Comparison of ENCODE assay signal across 10 cellular contexts in the genomic region with DNA sequence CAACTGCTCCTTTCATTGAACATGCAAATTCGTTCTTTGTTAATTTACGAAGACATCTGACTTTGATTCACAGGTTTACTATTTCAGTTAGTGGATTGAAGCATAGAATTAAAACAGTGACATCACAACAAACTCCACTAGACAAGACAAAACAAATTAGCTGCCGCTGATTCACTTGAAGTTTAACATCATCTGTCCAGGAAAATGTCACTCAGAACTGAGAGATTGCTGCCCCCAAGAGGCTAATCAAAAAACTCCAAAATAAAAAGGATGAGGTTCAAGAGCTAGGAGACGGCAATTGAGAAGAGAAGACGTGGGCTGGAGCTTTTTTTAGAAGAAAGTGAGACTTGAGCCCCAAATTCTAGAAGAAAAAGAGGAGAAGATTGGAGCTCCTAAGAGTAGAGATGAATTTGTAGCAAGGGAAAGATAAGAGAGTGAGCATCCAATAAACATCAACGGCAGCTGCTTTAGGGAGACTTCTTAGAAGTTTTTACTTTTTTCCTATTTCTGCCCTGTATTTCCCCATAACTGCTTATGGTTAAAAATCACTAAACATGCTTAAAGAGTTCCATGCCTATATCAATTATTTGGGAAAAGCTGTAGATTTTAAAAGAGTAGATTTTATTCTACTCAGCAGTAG. TPM values are rescaled to one million over a fixed set of nuclear protein-coding genes. Genes with fewer than 3 reads are reported as not detected.
DNase-seq lines count a peak whose midpoint lies in the region; ATAC-seq and TF ChIP-seq lines count a peak whose summit lies in the region.
"Had no signal": no experiment of that assay in that cellular context is flagged by ENCODE, and none has a peak within 500 bp of the region (broad histone marks: within the 10 kb centered on the region; RNA-seq: fewer than 3 reads in every experiment).

No MANE protein-coding gene starts in this region.

- WGBS in mesenchymal stem cell: 28% methylated on average over 5 of the region's 6 CpGs

- no peak overlapping the region for H2BK120ac ChIP-seq in mesenchymal stem cell (ENCODE audit: low read depth, low read length)

- H3K27me3 ChIP-seq in mesenchymal stem cell (ENCODE audit: control insufficient read depth in 1 of 2, insufficient read depth in 1 of 2, low read length in 2 of 2): peaks cover 0 to 9% of the 10 kb centered on the region in 2 experiments

- H3K14ac ChIP-seq in mesenchymal stem cell (ENCODE audit: low read length in 2 of 2): no peak overlapping the region

- H3K4me3 Mint-ChIP-seq in chondrocyte (ENCODE audit: unreplicated experiment) (no peak overlapping the region), mesothelial cell of epicardium (no peak overlapping the region)
- H3K4me3 Mint-ChIP-seq: naive thymus-derived CD8-positive, alpha-beta T cell; T-helper 1 cell treated with Interleukin-12 subunit alpha and Interleukin-12 subunit beta and Interleukin-4 antibody, amounts not matched to agents 30 μg/mL and 1 μg/mL, for 36 hours had no signal

- no peak overlapping the region for H3K4ac ChIP-seq in mesenchymal stem cell (ENCODE audit: low read depth in 1 of 2, low read length in 2 of 2)

- TF ChIP-seq CTCF in chondrocyte (IDR thresholded peaks at IDR 0.05) (peak; percentile 84), mesothelial cell of epicardium (IDR thresholded peaks at IDR 0.05; ENCODE audit: unreplicated experiment) (no peak)

- peaks cover 6% of the 10 kb centered on the region for H3K9me3 Mint-ChIP-seq in chondrocyte (ENCODE audit: low read depth)
- H3K9me3 Mint-ChIP-seq in mesothelial cell of epicardium: peaks cover 6% of the 10 kb centered on the region
- H3K9me3 Mint-ChIP-seq: naive thymus-derived CD8-positive, alpha-beta T cell; T-helper 1 cell treated with Interleukin-12 subunit alpha and Interleukin-12 subunit beta and Interleukin-4 antibody, amounts not matched to agents 30 μg/mL and 1 μg/mL, for 36 hours had no signal

- no peak overlapping the region for H2BK15ac ChIP-seq in mesenchymal stem cell (ENCODE audit: low read depth, poor library complexity, severe bottlenecking)

- no peaks in the 10 kb centered on the region for H3K4me1 ChIP-seq in mesenchymal stem cell (ENCODE audit: control insufficient read depth, insufficient read depth, low read depth, low read length)

- H3K4me1 Mint-ChIP-seq in chondrocyte (ENCODE audit: low read depth) (peaks cover 4% of the 10 kb centered on the region), mesothelial cell of epicardium (no peaks in the 10 kb centered on the region)

- H3K36me3 ChIP-seq in mesenchymal stem cell (ENCODE audit: control insufficient read depth in 1 of 2, insufficient read depth in 2 of 2, low read depth in 1 of 2, low read length in 2 of 2): no peaks in the 10 kb centered on the region

- H3K18ac ChIP-seq in mesenchymal stem cell (ENCODE audit: low read depth in 1 of 2, low read length in 2 of 2): no peak overlapping the region

- no peak overlapping the region for H2BK12ac ChIP-seq in mesenchymal stem cell (ENCODE audit: low read length in 2 of 2)

- H3K27me3 Mint-ChIP-seq in chondrocyte (ENCODE audit: low read depth) (peaks cover 14% of the 10 kb centered on the region), mesothelial cell of epicardium (ENCODE audit: low read depth) (peaks cover 14% of the 10 kb centered on the region)

- no peak overlapping the region for H4K91ac ChIP-seq in mesenchymal stem cell (ENCODE audit: low read length)

- H3K23ac ChIP-seq in mesenchymal stem cell (ENCODE audit: low read length in 2 of 2): no peak overlapping the region

- peak; percentile 26 for DNase-seq in COLO668 (lab: John Stamatoyannopoulos, UW; ENCODE audit: unreplicated experiment)
- peak; percentile 72 for DNase-seq in NCI-H82 treated with DMSO at 0.1 percent for 48 hours (lab: John Stamatoyannopoulos, UW; ENCODE audit: unreplicated experiment)
- DNase-seq in chondrocyte (ENCODE audit: low spot score): no peak
- DNase-seq in mesenchymal stem cell: peak; percentile 31
- no peak for DNase-seq in mesothelial cell of epicardium (ENCODE audit: low spot score in 2 of 2, unreplicated experiment in 2 of 2)

- H2BK5ac ChIP-seq in mesenchymal stem cell (ENCODE audit: low read depth, low read length, poor library complexity, severe bottlenecking): no peak overlapping the region

- H3K27ac ChIP-seq in mesenchymal stem cell (ENCODE audit: low read length, poor library complexity, severe bottlenecking): no peak overlapping the region

- H3K4me3 ChIP-seq in mesenchymal stem cell (ENCODE audit: insufficient read depth in 1 of 2, low read depth in 1 of 2, low read length in 2 of 2): peak overlapping the region in 1 of 2 experiments; percentile 72

- H3K9me3 ChIP-seq in mesenchymal stem cell (ENCODE audit: control insufficient read depth, low read length): no peaks in the 10 kb centered on the region

- no peak overlapping the region for H3K27ac Mint-ChIP-seq in chondrocyte (ENCODE audit: unreplicated experiment)
- H3K27ac Mint-ChIP-seq in mesothelial cell of epicardium: no peak overlapping the region
- H3K27ac Mint-ChIP-seq: naive thymus-derived CD8-positive, alpha-beta T cell; T-helper 1 cell treated with Interleukin-12 subunit alpha and Interleukin-12 subunit beta and Interleukin-4 antibody, amounts not matched to agents 30 μg/mL and 1 μg/mL, for 36 hours had no signal

- ATAC-seq in GM18511 (IDR thresholded peaks at IDR 0.05; ENCODE audit: unreplicated experiment) (peak; percentile 84), HG03460 (IDR thresholded peaks at IDR 0.05; ENCODE audit: unreplicated experiment) (peak; percentile 58), HG03439 (IDR thresholded peaks at IDR 0.05; ENCODE audit: unreplicated experiment) (no peak)

- no peaks in the 10 kb centered on the region for H3K79me1 ChIP-seq in mesenchymal stem cell (replicated peaks; ENCODE audit: low read length, poor library complexity, severe bottlenecking)

- H3K4me2 ChIP-seq in mesenchymal stem cell (ENCODE audit: low read length, poor library complexity, severe bottlenecking): no peak overlapping the region

- no peak overlapping the region for H2AFZ ChIP-seq in mesenchymal stem cell (ENCODE audit: low read depth, low read length)

- peak overlapping the region; percentile 64 for H3K9ac ChIP-seq in mesenchymal stem cell (ENCODE audit: low read length)

- no peak overlapping the region for H2AK5ac ChIP-seq in mesenchymal stem cell (ENCODE audit: low read length, severe bottlenecking)

- H3K36me3 Mint-ChIP-seq in chondrocyte (ENCODE audit: low read depth): no peaks in the 10 kb centered on the region
- no peaks in the 10 kb centered on the region for H3K36me3 Mint-ChIP-seq in mesothelial cell of epicardium
- H3K36me3 Mint-ChIP-seq: naive thymus-derived CD8-positive, alpha-beta T cell had no signal

- no peak overlapping the region for H4K8ac ChIP-seq in mesenchymal stem cell (ENCODE audit: low read length)

RNA-seq across cellular contexts. Expression of a gene that starts 40.8 kb away (rescaled TPM):
- total RNA-seq in chondrocyte (27.6 to 36.0 TPM (median 27.8 TPM) in 3 replicates), mesothelial cell of epicardium (44.6 to 54.2 TPM (median 45.4 TPM) in 3 replicates)
- 37.0 TPM for polyA plus RNA-seq in mesenchymal stem cell (2013, experiment 1 of 2)
- polyA plus RNA-seq in mesenchymal stem cell (2013, experiment 2 of 2): 35.7 TPM

Comparison
In these comparisons a context has a peak if more than half of its experiments do, and no peak if none do; other contexts are left out.
1. DNase-seq: peak in COLO668 (single experiment), NCI-H82 treated with DMSO at 0.1 percent for 48 hours (single experiment) and mesenchymal stem cell (single experiment); none in chondrocyte (single experiment) and mesothelial cell of epicardium (0 of 2).